In genomic region chr16:4614571-4615388, GRCh38 we compare ENCODE assay signal across 1 cellular context.
TF ChIP-seq lines count a peak whose summit lies in the region.

TSS of gene UBALD1 (minus strand) at chr16:4614888. CDS start at chr16:4614797, 91 bp downstream.

TF ChIP-seq in HEK293, 187 proteins besides CTCF, POLR2A, EP300 and RAD21 (continued from another document):
- peak; percentile 22; the same call in 1 of the 2 replicates for TF ChIP-seq BCL11B (tag by site-specific recombination; IDR thresholded peaks at IDR 0.05; ENCODE audit: low read depth)
- TF ChIP-seq ZNF335 (tag by site-specific recombination; conservative IDR thresholded peaks at IDR 0.05): peak; percentile 99
- TF ChIP-seq ZNF391 (tag by site-specific recombination; IDR thresholded peaks at IDR 0.05; ENCODE audit: borderline replicate concordance, low read depth): no peak
- 0 out of 2 replicates have a peak, but pooled peaks have one; percentile 9 for TF ChIP-seq SCRT2 (tag by site-specific recombination; IDR thresholded peaks at IDR 0.05)
- no peak for TF ChIP-seq ZNF350 (tag by site-specific recombination; IDR thresholded peaks at IDR 0.05)
TF ChIP-seq in HEK293: peak in this region for 56.
